Comparison of ENCODE assay signal across 1 cellular context in the genomic region with DNA sequence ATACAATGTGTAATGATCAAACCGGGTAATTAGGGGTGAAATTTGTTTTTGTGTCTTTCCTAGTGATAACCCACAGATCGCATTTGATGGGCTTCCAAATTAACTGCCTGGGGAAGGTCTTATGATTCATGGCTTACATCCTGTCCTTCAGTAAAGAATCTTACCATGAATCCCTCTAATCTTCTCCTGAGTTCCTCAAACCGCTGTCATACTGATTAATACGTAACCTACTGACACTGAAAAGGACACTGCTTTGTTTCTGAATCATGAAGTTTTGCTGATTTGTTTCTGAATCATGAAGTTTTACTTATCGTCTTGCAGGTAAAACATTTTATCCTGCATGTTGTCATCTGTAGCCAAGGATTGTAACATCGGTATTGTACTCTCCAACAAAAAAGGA.
TF ChIP-seq lines count a peak whose summit lies in the region.

No MANE protein-coding gene starts in this region.

TF ChIP-seq in SK-N-SH treated with all-trans-retinoic acid at 6 μM for 48 hours, 23 proteins besides CTCF, POLR2A, EP300 and RAD21 (continued from another document):
- TF ChIP-seq PATZ1 (CRISPR knock-in tag; IDR thresholded peaks at IDR 0.05; ENCODE audit: borderline replicate concordance) (no peak), TOX (CRISPR knock-in tag; IDR thresholded peaks at IDR 0.05; ENCODE audit: borderline replicate concordance) (no peak), ZFP3 (CRISPR knock-in tag; IDR thresholded peaks at IDR 0.05) (no peak), CSDC2 (CRISPR knock-in tag; IDR thresholded peaks at IDR 0.05) (no peak), PPARA (CRISPR knock-in tag; IDR thresholded peaks at IDR 0.05; ENCODE audit: borderline replicate concordance) (no peak), ZFP30 (CRISPR knock-in tag; IDR thresholded peaks at IDR 0.05) (no peak), OSR1 (CRISPR knock-in tag; IDR thresholded peaks at IDR 0.05) (no peak), ISL1 (CRISPR knock-in tag; IDR thresholded peaks at IDR 0.05) (no peak), ARNTL (CRISPR knock-in tag; IDR thresholded peaks at IDR 0.05; ENCODE audit: borderline replicate concordance, low read depth) (no peak), ESRRG (CRISPR knock-in tag; IDR thresholded peaks at IDR 0.05) (no peak), RARB (CRISPR knock-in tag; IDR thresholded peaks at IDR 0.05) (no peak), TCF4 (CRISPR knock-in tag; IDR thresholded peaks at IDR 0.05; ENCODE audit: borderline replicate concordance) (no peak), SNAI2 (CRISPR knock-in tag; IDR thresholded peaks at IDR 0.05) (no peak), ZNF565 (CRISPR knock-in tag; conservative IDR thresholded peaks at IDR 0.05; ENCODE audit: low read depth) (no peak), GLIS3 (CRISPR knock-in tag; IDR thresholded peaks at IDR 0.05) (no peak)
- TF ChIP-seq, protein P1, sequence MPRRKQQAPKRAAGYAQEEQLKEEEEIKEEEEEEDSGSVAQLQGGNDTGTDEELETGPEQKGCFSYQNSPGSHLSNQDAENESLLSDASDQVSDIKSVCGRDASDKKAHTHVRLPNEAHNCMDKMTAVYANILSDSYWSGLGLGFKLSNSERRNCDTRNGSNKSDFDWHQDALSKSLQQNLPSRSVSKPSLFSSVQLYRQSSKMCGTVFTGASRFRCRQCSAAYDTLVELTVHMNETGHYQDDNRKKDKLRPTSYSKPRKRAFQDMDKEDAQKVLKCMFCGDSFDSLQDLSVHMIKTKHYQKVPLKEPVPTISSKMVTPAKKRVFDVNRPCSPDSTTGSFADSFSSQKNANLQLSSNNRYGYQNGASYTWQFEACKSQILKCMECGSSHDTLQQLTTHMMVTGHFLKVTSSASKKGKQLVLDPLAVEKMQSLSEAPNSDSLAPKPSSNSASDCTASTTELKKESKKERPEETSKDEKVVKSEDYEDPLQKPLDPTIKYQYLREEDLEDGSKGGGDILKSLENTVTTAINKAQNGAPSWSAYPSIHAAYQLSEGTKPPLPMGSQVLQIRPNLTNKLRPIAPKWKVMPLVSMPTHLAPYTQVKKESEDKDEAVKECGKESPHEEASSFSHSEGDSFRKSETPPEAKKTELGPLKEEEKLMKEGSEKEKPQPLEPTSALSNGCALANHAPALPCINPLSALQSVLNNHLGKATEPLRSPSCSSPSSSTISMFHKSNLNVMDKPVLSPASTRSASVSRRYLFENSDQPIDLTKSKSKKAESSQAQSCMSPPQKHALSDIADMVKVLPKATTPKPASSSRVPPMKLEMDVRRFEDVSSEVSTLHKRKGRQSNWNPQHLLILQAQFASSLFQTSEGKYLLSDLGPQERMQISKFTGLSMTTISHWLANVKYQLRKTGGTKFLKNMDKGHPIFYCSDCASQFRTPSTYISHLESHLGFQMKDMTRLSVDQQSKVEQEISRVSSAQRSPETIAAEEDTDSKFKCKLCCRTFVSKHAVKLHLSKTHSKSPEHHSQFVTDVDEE (CRISPR knock-in tag; IDR thresholded peaks at IDR 0.05) = no peak
- TF ChIP-seq, protein P2, sequence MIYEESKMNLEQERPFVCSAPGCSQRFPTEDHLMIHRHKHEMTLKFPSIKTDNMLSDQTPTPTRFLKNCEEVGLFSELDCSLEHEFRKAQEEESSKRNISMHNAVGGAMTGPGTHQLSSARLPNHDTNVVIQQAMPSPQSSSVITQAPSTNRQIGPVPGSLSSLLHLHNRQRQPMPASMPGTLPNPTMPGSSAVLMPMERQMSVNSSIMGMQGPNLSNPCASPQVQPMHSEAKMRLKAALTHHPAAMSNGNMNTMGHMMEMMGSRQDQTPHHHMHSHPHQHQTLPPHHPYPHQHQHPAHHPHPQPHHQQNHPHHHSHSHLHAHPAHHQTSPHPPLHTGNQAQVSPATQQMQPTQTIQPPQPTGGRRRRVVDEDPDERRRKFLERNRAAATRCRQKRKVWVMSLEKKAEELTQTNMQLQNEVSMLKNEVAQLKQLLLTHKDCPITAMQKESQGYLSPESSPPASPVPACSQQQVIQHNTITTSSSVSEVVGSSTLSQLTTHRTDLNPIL (CRISPR knock-in tag; IDR thresholded peaks at IDR 0.05; ENCODE audit: low read depth) = no peak
TF ChIP-seq in SK-N-SH treated with all-trans-retinoic acid at 6 μM for 48 hours: peak in this region for 0.
